ENCODE assay signal across 19 cellular contexts in the genomic region with DNA sequence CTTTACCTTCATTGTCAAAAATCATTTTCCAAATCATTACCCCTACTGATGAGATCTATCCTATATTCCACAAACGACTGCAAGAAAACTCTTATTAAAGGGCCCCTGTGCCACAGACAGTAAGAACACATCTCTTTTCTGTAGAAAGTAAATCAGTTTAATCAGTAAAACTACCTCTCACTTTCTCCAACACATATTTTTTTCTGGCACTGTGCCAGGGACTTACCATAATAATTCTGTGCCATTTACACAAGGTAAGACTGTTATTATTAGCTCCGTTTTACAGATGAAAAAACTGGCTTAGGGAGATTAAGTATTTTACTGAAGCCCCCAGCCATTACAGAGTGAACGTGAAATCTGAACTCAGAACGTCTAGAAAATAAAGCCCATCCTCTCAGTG.
"Had no signal": no experiment of that assay in that cellular context is flagged by ENCODE, and none has a peak within 500 bp of the region (broad histone marks: within the 10 kb centered on the region; RNA-seq: fewer than 3 reads in every experiment).

No MANE protein-coding gene starts in this region.

- ATAC-seq: activated naive CD8-positive, alpha-beta T cell treated with anti-CD3 and anti-CD28 coated beads, Interleukin-2, amount 50 U/mL, for 24 hours; activated T-cell treated with anti-CD3 and anti-CD28 coated beads, Interleukin-2, amount 50 U/mL, for 4 hours; gastrocnemius medialis; lower lobe of right lung; naive thymus-derived CD8-positive, alpha-beta T cell; psoas muscle; right cardiac atrium had no signal

- DNase-seq: activated CD4-positive, alpha-beta T cell treated with anti-CD3 and anti-CD28 coated beads, Interleukin-2, amount 10 ng/mL, durations not matched to agents 24 days and 14 days; activated CD8-positive, alpha-beta memory T cell treated with anti-CD3 and anti-CD28 coated beads, Interleukin-2, amount 50 U/mL, for 4 hours; activated effector memory CD4-positive, alpha-beta T cell treated with Interleukin-2 at 50 U/mL for 16 hours; activated naive CD4-positive, alpha-beta T cell treated with anti-CD3 and anti-CD28 coated beads, Interleukin-2, amount 10 ng/mL, durations not matched to agents 7 days and 5 days; activated naive CD8-positive, alpha-beta T cell treated with anti-CD3 and anti-CD28 coated beads, Interleukin-2, amount 50 U/mL, for 24 hours; activated T-cell treated with anti-CD3 and anti-CD28 coated beads, Interleukin-2, amount 50 U/mL, for 4 hours; aorta; brain microvascular endothelial cell; colonic mucosa; gastrocnemius medialis; head of caudate nucleus; lower lobe of right lung; naive thymus-derived CD8-positive, alpha-beta T cell; psoas muscle; right cardiac atrium; small intestine; stimulated activated CD4-positive, alpha-beta T cell treated with anti-CD3 and anti-CD28 coated beads, Interleukin-15, amount 100 ng/mL, for 24 hours; stimulated activated CD4-positive, alpha-beta T cell treated with anti-CD3 and anti-CD28 coated beads, Interleukin-2, amount 100 ng/mL, for 48 hours; trophoblast cell had no signal
